ENCODE assay signal across 1 cellular context in the genomic region with DNA sequence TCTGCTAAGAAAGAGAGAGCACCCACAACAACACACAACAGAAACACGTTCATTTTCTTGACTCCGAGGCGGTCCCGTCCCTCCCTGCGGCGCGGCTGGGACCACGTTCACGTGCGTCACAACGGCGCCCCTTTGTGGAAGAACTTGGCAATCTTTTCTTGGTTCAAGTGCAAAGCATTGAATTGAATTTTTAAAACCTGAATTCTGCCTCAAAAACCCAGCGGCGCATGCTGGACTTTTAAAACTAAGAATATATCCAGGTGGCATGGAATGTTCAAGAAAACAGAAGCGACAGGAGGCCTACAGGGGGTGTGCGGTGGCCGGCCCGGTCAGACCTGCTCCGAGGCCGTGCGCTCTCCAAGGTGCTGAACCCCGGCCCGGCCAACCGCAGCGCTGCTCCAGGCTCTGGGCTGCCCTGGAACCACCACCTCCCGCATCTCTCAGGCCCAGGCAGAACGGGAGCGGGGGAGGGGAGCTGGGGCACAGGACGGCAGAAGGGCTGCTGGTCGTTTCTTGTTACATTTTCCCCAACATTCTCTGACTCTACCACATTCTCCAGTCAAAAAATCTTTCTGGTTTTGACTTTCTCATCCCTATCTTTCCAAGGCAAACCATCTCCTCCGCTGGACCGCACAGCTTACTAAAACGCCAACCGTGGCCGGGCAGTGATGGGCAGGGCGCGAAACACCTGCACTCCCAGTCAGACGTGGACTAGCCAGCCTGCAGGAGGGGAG.
TF ChIP-seq lines count a peak whose summit lies in the region.

No MANE protein-coding gene starts in this region.

TF ChIP-seq in HEK293, 187 proteins besides CTCF, POLR2A, EP300 and RAD21 (continued from another document):
- TF ChIP-seq ZNF335 (tag by site-specific recombination; conservative IDR thresholded peaks at IDR 0.05) (peak; percentile 33; the same call in 1 of the 2 replicates), ZNF660 (tag by site-specific recombination; IDR thresholded peaks at IDR 0.05) (no peak), ZNF518A (tag by site-specific recombination; conservative IDR thresholded peaks at IDR 0.05; ENCODE audit: low read depth) (no peak), ZNF169 (tag by site-specific recombination; IDR thresholded peaks at IDR 0.05) (no peak), ZNF23 (tag by site-specific recombination; IDR thresholded peaks at IDR 0.05; ENCODE audit: borderline replicate concordance) (no peak)
- TF ChIP-seq, protein P1, sequence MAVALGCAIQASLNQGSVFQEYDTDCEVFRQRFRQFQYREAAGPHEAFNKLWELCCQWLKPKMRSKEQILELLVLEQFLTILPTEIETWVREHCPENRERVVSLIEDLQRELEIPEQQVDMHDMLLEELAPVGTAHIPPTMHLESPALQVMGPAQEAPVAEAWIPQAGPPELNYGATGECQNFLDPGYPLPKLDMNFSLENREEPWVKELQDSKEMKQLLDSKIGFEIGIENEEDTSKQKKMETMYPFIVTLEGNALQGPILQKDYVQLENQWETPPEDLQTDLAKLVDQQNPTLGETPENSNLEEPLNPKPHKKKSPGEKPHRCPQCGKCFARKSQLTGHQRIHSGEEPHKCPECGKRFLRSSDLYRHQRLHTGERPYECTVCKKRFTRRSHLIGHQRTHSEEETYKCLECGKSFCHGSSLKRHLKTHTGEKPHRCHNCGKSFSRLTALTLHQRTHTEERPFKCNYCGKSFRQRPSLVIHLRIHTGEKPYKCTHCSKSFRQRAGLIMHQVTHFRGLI (tag by site-specific recombination; IDR thresholded peaks at IDR 0.05), result peak; percentile 84; the same call in 1 of the 2 replicates
- TF ChIP-seq, protein P2, sequence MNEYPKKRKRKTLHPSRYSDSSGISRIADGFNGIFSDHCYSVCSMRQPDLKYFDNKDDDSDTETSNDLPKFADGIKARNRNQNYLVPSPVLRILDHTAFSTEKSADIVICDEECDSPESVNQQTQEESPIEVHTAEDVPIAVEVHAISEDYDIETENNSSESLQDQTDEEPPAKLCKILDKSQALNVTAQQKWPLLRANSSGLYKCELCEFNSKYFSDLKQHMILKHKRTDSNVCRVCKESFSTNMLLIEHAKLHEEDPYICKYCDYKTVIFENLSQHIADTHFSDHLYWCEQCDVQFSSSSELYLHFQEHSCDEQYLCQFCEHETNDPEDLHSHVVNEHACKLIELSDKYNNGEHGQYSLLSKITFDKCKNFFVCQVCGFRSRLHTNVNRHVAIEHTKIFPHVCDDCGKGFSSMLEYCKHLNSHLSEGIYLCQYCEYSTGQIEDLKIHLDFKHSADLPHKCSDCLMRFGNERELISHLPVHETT (tag by site-specific recombination; IDR thresholded peaks at IDR 0.05), result 0 out of 2 replicates have a peak, but pooled peaks have one; percentile 36
- TF ChIP-seq, protein P3, sequence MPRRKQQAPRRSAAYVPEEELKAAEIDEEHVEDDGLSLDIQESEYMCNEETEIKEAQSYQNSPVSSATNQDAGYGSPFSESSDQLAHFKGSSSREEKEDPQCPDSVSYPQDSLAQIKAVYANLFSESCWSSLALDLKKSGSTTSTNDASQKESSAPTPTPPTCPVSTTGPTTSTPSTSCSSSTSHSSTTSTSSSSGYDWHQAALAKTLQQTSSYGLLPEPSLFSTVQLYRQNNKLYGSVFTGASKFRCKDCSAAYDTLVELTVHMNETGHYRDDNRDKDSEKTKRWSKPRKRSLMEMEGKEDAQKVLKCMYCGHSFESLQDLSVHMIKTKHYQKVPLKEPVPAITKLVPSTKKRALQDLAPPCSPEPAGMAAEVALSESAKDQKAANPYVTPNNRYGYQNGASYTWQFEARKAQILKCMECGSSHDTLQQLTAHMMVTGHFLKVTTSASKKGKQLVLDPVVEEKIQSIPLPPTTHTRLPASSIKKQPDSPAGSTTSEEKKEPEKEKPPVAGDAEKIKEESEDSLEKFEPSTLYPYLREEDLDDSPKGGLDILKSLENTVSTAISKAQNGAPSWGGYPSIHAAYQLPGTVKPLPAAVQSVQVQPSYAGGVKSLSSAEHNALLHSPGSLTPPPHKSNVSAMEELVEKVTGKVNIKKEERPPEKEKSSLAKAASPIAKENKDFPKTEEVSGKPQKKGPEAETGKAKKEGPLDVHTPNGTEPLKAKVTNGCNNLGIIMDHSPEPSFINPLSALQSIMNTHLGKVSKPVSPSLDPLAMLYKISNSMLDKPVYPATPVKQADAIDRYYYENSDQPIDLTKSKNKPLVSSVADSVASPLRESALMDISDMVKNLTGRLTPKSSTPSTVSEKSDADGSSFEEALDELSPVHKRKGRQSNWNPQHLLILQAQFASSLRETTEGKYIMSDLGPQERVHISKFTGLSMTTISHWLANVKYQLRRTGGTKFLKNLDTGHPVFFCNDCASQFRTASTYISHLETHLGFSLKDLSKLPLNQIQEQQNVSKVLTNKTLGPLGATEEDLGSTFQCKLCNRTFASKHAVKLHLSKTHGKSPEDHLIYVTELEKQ (tag by site-specific recombination; IDR thresholded peaks at IDR 0.05; ENCODE audit: borderline replicate concordance), result no peak
